In the genomic region with DNA sequence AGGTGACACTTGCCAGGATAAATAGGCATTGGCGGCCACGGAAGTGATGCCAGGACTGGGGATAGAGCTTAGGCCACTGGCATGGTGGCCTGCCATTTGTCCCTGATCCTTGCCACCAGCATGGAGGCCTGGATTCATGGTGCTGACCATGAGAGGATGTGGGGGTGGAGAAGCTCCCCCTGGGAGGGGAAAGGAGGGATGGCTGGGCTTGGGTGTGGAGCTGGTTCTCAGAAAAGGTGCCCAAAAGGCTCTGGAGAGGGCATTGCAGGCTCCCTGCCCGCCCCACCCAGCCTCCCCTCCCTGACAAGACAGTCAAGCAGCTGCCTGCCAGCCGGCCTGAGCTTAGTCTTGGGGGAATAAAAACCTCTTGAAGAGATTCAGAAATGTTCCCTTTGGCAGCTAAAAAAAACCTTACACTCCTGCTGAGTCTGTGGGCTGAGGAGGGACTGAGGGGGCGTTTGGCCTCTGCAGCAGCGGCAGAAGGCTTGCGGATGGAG, we compare ENCODE assay signal across 12 cellular contexts.
DNase-seq lines count a peak whose midpoint lies in the region; ATAC-seq and TF ChIP-seq lines count a peak whose summit lies in the region.
"Had no signal": no experiment of that assay in that cellular context is flagged by ENCODE, and none has a peak within 500 bp of the region (broad histone marks: within the 10 kb centered on the region; RNA-seq: fewer than 3 reads in every experiment).

No MANE protein-coding gene starts in this region.

- H2BK5ac ChIP-seq in neuronal stem cell (ENCODE audit: low read length): peak overlapping the region; percentile 69

- ATAC-seq in upper lobe of left lung (ENCODE audit: low FRiP score in 2 of 2): no peak
- ATAC-seq: activated CD8-positive, alpha-beta memory T cell treated with anti-CD3 and anti-CD28 coated beads, Interleukin-2, amount 10 ng/mL, durations not matched to agents 7 days and 5 days had no signal

- H3K4ac ChIP-seq in neuronal stem cell (ENCODE audit: low read length): peak overlapping the region; percentile 32

- H3K27me3 ChIP-seq in esophagus muscularis mucosa (no peaks in the 10 kb centered on the region), neuronal stem cell (ENCODE audit: control insufficient read depth in 3 of 3, insufficient read depth in 3 of 3, low read depth in 1 of 3, low read length in 3 of 3) (no peaks in the 10 kb centered on the region), upper lobe of left lung (no peaks in the 10 kb centered on the region)

- peak overlapping the region; percentile 1 for H2BK120ac ChIP-seq in neuronal stem cell (ENCODE audit: low read depth, low read length)

- H2AK5ac ChIP-seq in neuronal stem cell (ENCODE audit: low read depth, low read length): peak overlapping the region; percentile 88

- peak overlapping the region; percentile 57 for H4K91ac ChIP-seq in neuronal stem cell (ENCODE audit: low read depth, low read length, poor library complexity)

- 77% methylated on average over 7 of the region's 7 CpGs for WGBS in esophagus muscularis mucosa
- no CpG with 5 or more reads among the region's 7 CpGs for WGBS in neuronal stem cell (ENCODE audit: extremely low coverage in 2 of 2, insufficient read length in 2 of 2, insufficient replicate concordance in 1 of 2), 2 donors
- WGBS in upper lobe of left lung, 2 donors: 70 to 76% methylated on average over 6 to 7 of the region's 7 CpGs

- TF ChIP-seq POLR2A in esophagus muscularis mucosa (IDR thresholded peaks at IDR 0.05; ENCODE audit: low read depth): no peak
- no peak for TF ChIP-seq POLR2A in upper lobe of left lung (IDR thresholded peaks at IDR 0.05)

- H3K18ac ChIP-seq in neuronal stem cell (ENCODE audit: low read length): peak overlapping the region; percentile 16

- H3K79me1 ChIP-seq in neuronal stem cell (ENCODE audit: low read depth, low read length): no peaks in the 10 kb centered on the region

- no peak overlapping the region for H3K14ac ChIP-seq in neuronal stem cell (ENCODE audit: low read length)

- peak overlapping the region; percentile 49 for H2BK15ac ChIP-seq in neuronal stem cell (ENCODE audit: low read length)

- no peak overlapping the region for H3K4me2 ChIP-seq in neuronal stem cell (ENCODE audit: insufficient read depth, low read length, poor library complexity, severe bottlenecking)

- no peak overlapping the region for H2AFZ ChIP-seq in neuronal stem cell (ENCODE audit: low read length)

- H3K36me3 ChIP-seq in esophagus muscularis mucosa: no peaks in the 10 kb centered on the region
- peaks cover 0 to 33% of the 10 kb centered on the region in 2 donors for H3K36me3 ChIP-seq in neuronal stem cell (replicated peaks in 1 of 2; ENCODE audit: control insufficient read depth in 2 of 2, insufficient read depth in 2 of 2, low read length in 2 of 2)
- H3K36me3 ChIP-seq in upper lobe of left lung: no peaks in the 10 kb centered on the region

- DNase-seq in NCI-H2171 treated with DMSO at 0.1 percent for 48 hours (lab: John Stamatoyannopoulos, UW) (peak; percentile 45), NCI-H2171 (lab: John Stamatoyannopoulos, UW) (no peak), esophagus muscularis mucosa (ENCODE audit: extremely low spot score) (no peak), neuronal stem cell (ENCODE audit: low spot score) (no peak), upper lobe of left lung (no peak), globus pallidus (ENCODE audit: low spot score) (no peak), NCI-H526 treated with DMSO at 0.1 percent for 48 hours (lab: John Stamatoyannopoulos, UW) (no peak), NCI-H1930 (lab: John Stamatoyannopoulos, UW) (no peak)
- DNase-seq: 8988T; activated CD8-positive, alpha-beta memory T cell treated with anti-CD3 and anti-CD28 coated beads, Interleukin-2, amount 10 ng/mL, durations not matched to agents 7 days and 5 days; DND-41; NCI-H1417 had no signal

- H3K9ac ChIP-seq in neuronal stem cell (ENCODE audit: low read depth, low read length, poor library complexity): no peak overlapping the region

- peaks cover 77 to 89% (median 83%) of the 10 kb centered on the region in 4 donors for H3K4me1 ChIP-seq in esophagus muscularis mucosa
- peaks cover 13 to 29% of the 10 kb centered on the region in 2 donors for H3K4me1 ChIP-seq in neuronal stem cell (ENCODE audit: control insufficient read depth in 2 of 2, insufficient read depth in 1 of 2, low read depth in 1 of 2, low read length in 2 of 2)
- H3K4me1 ChIP-seq in upper lobe of left lung: peaks cover 55 to 59% (median 58%) of the 10 kb centered on the region in 4 donors

- TF ChIP-seq EP300 in esophagus muscularis mucosa (IDR thresholded peaks at IDR 0.05): no peak
- no peak for TF ChIP-seq EP300 in upper lobe of left lung (IDR thresholded peaks at IDR 0.05)

- H4K8ac ChIP-seq in neuronal stem cell (ENCODE audit: low read depth, low read length): no peak overlapping the region

- intact Hi-C loops in esophagus muscularis mucosa (cut with DNase I): loop anchor here (10.0 kb wide), 1 partner anchor 256 kb away; no protein-coding TSS in a partner anchor

- H2BK12ac ChIP-seq in neuronal stem cell (ENCODE audit: low read length): peak overlapping the region; percentile 63

- TF ChIP-seq CTCF in esophagus muscularis mucosa (IDR thresholded peaks at IDR 0.05): no peak
- no peak for TF ChIP-seq CTCF in upper lobe of left lung (IDR thresholded peaks at IDR 0.05)

- H3K9me3 ChIP-seq in esophagus muscularis mucosa (no peaks in the 10 kb centered on the region), neuronal stem cell (replicated peaks in 1 of 2; ENCODE audit: control insufficient read depth in 2 of 2, insufficient read depth in 1 of 2, low read depth in 1 of 2, low read length in 2 of 2) (no peaks in the 10 kb centered on the region), upper lobe of left lung (no peaks in the 10 kb centered on the region)

- no peak overlapping the region for H3K23ac ChIP-seq in neuronal stem cell (ENCODE audit: low read depth, low read length, poor library complexity)

- H3K27ac ChIP-seq in esophagus muscularis mucosa (replicated peaks in 1 of 4) (peak overlapping the region; percentile 77 to 93 (median 87)), neuronal stem cell (replicated peaks; ENCODE audit: low read length) (peak overlapping the region; percentile 52), upper lobe of left lung (peak overlapping the region; percentile 32 to 89 (median 86))

- no peak overlapping the region for H3K4me3 ChIP-seq in esophagus muscularis mucosa
- no peak overlapping the region for H3K4me3 ChIP-seq in neuronal stem cell (ENCODE audit: low read length in 2 of 2)
- H3K4me3 ChIP-seq in upper lobe of left lung: no peak overlapping the region
